In genomic region chr3:71311320-71312046, GRCh38 we compare ENCODE assay signal across 13 cellular contexts.
A peak's percentile ranks its signal among the peaks of the same experiment; 100 is the strongest.
DNase-seq lines count a peak whose midpoint lies in the region; ATAC-seq and TF ChIP-seq lines count a peak whose summit lies in the region.
"Had no signal": no experiment of that assay in that cellular context is flagged by ENCODE, and none has a peak within 500 bp of the region (broad histone marks: within the 10 kb centered on the region; RNA-seq: fewer than 3 reads in every experiment).

No MANE protein-coding gene starts in this region.

- H3K27me3 ChIP-seq in GM23338 (ENCODE audit: insufficient read depth) (no peaks in the 10 kb centered on the region), PC-3 (ENCODE audit: low read length) (no peaks in the 10 kb centered on the region), esophagus muscularis mucosa (no peaks in the 10 kb centered on the region), sigmoid colon (no peaks in the 10 kb centered on the region), uterus (no peaks in the 10 kb centered on the region), stomach (no peaks in the 10 kb centered on the region)

- no peak overlapping the region for H3K9ac ChIP-seq in PC-3 (ENCODE audit: low read length)

- H3K4me2 ChIP-seq in GM23338, result no peak overlapping the region
- no peak overlapping the region for H3K4me2 ChIP-seq in PC-3 (ENCODE audit: low read length)

- H3K36me3 Mint-ChIP-seq in GM23338 (ENCODE audit: low read depth), result no peaks in the 10 kb centered on the region

- H3K79me2 ChIP-seq in GM23338 (replicated peaks; ENCODE audit: insufficient read depth) (no peaks in the 10 kb centered on the region), PC-3 (ENCODE audit: low read length) (no peaks in the 10 kb centered on the region)

- no peaks in the 10 kb centered on the region for H3K9me2 ChIP-seq in GM23338 (ENCODE audit: insufficient read depth)
- no peaks in the 10 kb centered on the region for H3K9me2 ChIP-seq in PC-3 (replicated peaks; ENCODE audit: low read length)

- H4K20me1 ChIP-seq in GM23338 (replicated peaks; ENCODE audit: insufficient read depth) (no peaks in the 10 kb centered on the region), PC-3 (ENCODE audit: low read length) (no peaks in the 10 kb centered on the region)

- H3K4me3 Mint-ChIP-seq in GM23338, result no peak overlapping the region
- H3K4me3 Mint-ChIP-seq: activated CD4-positive, alpha-beta T cell treated with anti-CD3 and anti-CD28 coated beads, Interleukin-2, amount 10 ng/mL, durations not matched to agents 24 days and 14 days; activated T-cell treated with anti-CD3 and anti-CD28 coated beads, Interleukin-2, amount 50 U/mL, for 72 hours; effector memory CD8-positive, alpha-beta T cell had no signal

- no peaks in the 10 kb centered on the region for H3F3A ChIP-seq in GM23338 (replicated peaks; ENCODE audit: low read depth)
- H3F3A ChIP-seq in PC-3 (ENCODE audit: low read length, unreplicated experiment), result no peaks in the 10 kb centered on the region

- H2AFZ ChIP-seq in GM23338 (no peak overlapping the region), PC-3 (ENCODE audit: low read length) (no peak overlapping the region)

- 0 out of 3 replicates have a peak, but pooled peaks have one; percentile 23 for ATAC-seq in GM23338
- no peak for ATAC-seq in PC-3
- ATAC-seq: activated T-cell treated with anti-CD3 and anti-CD28 coated beads, Interleukin-2, amount 50 U/mL, for 72 hours; effector memory CD8-positive, alpha-beta T cell had no signal

- H3K9me3 ChIP-seq in PC-3 (ENCODE audit: low read length), result no peaks in the 10 kb centered on the region
- no peaks in the 10 kb centered on the region for H3K9me3 ChIP-seq in esophagus muscularis mucosa
- H3K9me3 ChIP-seq in sigmoid colon, result no peaks in the 10 kb centered on the region
- no peaks in the 10 kb centered on the region for H3K9me3 ChIP-seq in uterus
- no peaks in the 10 kb centered on the region for H3K9me3 ChIP-seq in stomach

- 93% methylated on average over 7 of the region's 7 CpGs for WGBS in esophagus muscularis mucosa
- 88 to 91% methylated on average over 7 of the region's 7 CpGs for WGBS in sigmoid colon, 2 donors
- 80 to 93% (median 86%) methylated on average over 7 of the region's 7 CpGs for WGBS in stomach, 5 donors

- peaks cover 46% of the 10 kb centered on the region for H3K4me1 Mint-ChIP-seq in GM23338

- no peak for TF ChIP-seq CTCF in GM23338 (conservative IDR thresholded peaks at IDR 0.05; ENCODE audit: low read depth in 2 of 2)
- TF ChIP-seq CTCF in PC-3 (conservative IDR thresholded peaks at IDR 0.05; ENCODE audit: low read depth, low read length), result no peak
- no peak for TF ChIP-seq CTCF in esophagus muscularis mucosa (IDR thresholded peaks at IDR 0.05)
- no peak for TF ChIP-seq CTCF in sigmoid colon (IDR thresholded peaks at IDR 0.05)
- TF ChIP-seq CTCF in uterus (IDR thresholded peaks at IDR 0.05), result no peak
- no peak for TF ChIP-seq CTCF in stomach (IDR thresholded peaks at IDR 0.05)

- TF ChIP-seq POLR2A in esophagus muscularis mucosa (IDR thresholded peaks at IDR 0.05; ENCODE audit: low read depth) (no peak), sigmoid colon (IDR thresholded peaks at IDR 0.05) (no peak), uterus (IDR thresholded peaks at IDR 0.05) (no peak), stomach (IDR thresholded peaks at IDR 0.05) (no peak)

- CTCF ChIA-PET in PC-3 (lab: Charles Lee), result no interaction called here

- no TSS peak for BruUV-seq in PC-3 (replicated peaks; lab: Mats Ljungman, UMichigan)

- no peak overlapping the region for H3K27ac Mint-ChIP-seq in GM23338
- H3K27ac Mint-ChIP-seq: activated CD4-positive, alpha-beta T cell treated with anti-CD3 and anti-CD28 coated beads, Interleukin-2, amount 10 ng/mL, durations not matched to agents 24 days and 14 days; activated T-cell treated with anti-CD3 and anti-CD28 coated beads, Interleukin-2, amount 50 U/mL, for 72 hours had no signal

- H3K4me1 ChIP-seq in GM23338 (ENCODE audit: insufficient read depth) (peaks cover 28% of the 10 kb centered on the region), PC-3 (ENCODE audit: insufficient read depth, low read length) (no peaks in the 10 kb centered on the region), esophagus muscularis mucosa (peaks cover 14 to 68% (median 61%) of the 10 kb centered on the region in 4 donors), sigmoid colon (peaks cover 0 to 72% (median 41%) of the 10 kb centered on the region in 4 donors), uterus (no peaks in the 10 kb centered on the region), stomach (peaks cover 0 to 50% (median 24%) of the 10 kb centered on the region in 4 donors)

- no peak for DNase-seq in GM23338 (ENCODE audit: low spot score)
- DNase-seq in PC-3, result peak; percentile 17
- DNase-seq in esophagus muscularis mucosa (ENCODE audit: extremely low spot score), result no peak
- DNase-seq in sigmoid colon, result no peak
- no peak for DNase-seq in uterus
- DNase-seq in stomach, result no peak
- DNase-seq in NCI-H2029 (lab: John Stamatoyannopoulos, UW), result no peak
- DNase-seq: activated CD4-positive, alpha-beta T cell treated with anti-CD3 and anti-CD28 coated beads, Interleukin-2, amount 10 ng/mL, durations not matched to agents 24 days and 14 days; activated T-cell treated with anti-CD3 and anti-CD28 coated beads, Interleukin-2, amount 50 U/mL, for 72 hours; effector memory CD8-positive, alpha-beta T cell; NCI-H526 treated with DMSO at 0.1 percent for 48 hours; stimulated activated CD4-positive, alpha-beta T cell treated with anti-CD3 and anti-CD28 coated beads, Interleukin-1b, Interleukin-23, amount 100 ng/mL, for 48 hours; stimulated activated CD8-positive, alpha-beta memory T cell treated with anti-CD3 and anti-CD28 coated beads, Interleukin-4, amount 100 ng/mL, for 48 hours had no signal

- H3K27ac ChIP-seq in GM23338 (ENCODE audit: low read depth) (no peak overlapping the region), PC-3 (ENCODE audit: low read length) (no peak overlapping the region), esophagus muscularis mucosa (replicated peaks in 1 of 4) (peak overlapping the region; percentile 24 to 77 (median 58)), sigmoid colon (peak overlapping the region; percentile 25 to 79 (median 77)), uterus (no peak overlapping the region), stomach (peak overlapping the region in 2 of 5 donors; percentile 13 to 52)

- H3K4me3 ChIP-seq in GM23338, result no peak overlapping the region
- no peak overlapping the region for H3K4me3 ChIP-seq in PC-3 (ENCODE audit: low read length)
- no peak overlapping the region for H3K4me3 ChIP-seq in esophagus muscularis mucosa
- H3K4me3 ChIP-seq in sigmoid colon, result no peak overlapping the region
- H3K4me3 ChIP-seq in uterus, result no peak overlapping the region
- no peak overlapping the region for H3K4me3 ChIP-seq in stomach

- H3K27me3 Mint-ChIP-seq in GM23338 (ENCODE audit: insufficient read depth, low read depth, poor library complexity), result peaks cover 5% of the 10 kb centered on the region
- H3K27me3 Mint-ChIP-seq: effector memory CD8-positive, alpha-beta T cell had no signal

- intact Hi-C loops in PC-3 (cut with micrococcal nuclease), result no loop called here
- intact Hi-C loops in esophagus muscularis mucosa (cut with DNase I), result no loop called here
- intact Hi-C loops in sigmoid colon (cut with DNase I), result loop anchor here (2.0 to 5.0 kb wide), 3 partner anchors 271 to 371 kb away; partner anchors contain the start of gene FOXP1
- intact Hi-C loops in uterus (cut with DNase I; ENCODE audit: low total_unique reads), result no loop called here
- intact Hi-C loops in stomach (cut with DNase I; ENCODE audit: low total_unique reads), result no loop called here

- no peaks in the 10 kb centered on the region for H3K36me3 ChIP-seq in GM23338 (ENCODE audit: insufficient read depth)
- no peaks in the 10 kb centered on the region for H3K36me3 ChIP-seq in PC-3 (ENCODE audit: low read depth, low read length)
- no peaks in the 10 kb centered on the region for H3K36me3 ChIP-seq in esophagus muscularis mucosa
- H3K36me3 ChIP-seq in sigmoid colon, result no peaks in the 10 kb centered on the region
- H3K36me3 ChIP-seq in uterus, result no peaks in the 10 kb centered on the region
- H3K36me3 ChIP-seq in stomach, result no peaks in the 10 kb centered on the region

- TF ChIP-seq EP300 in esophagus muscularis mucosa (IDR thresholded peaks at IDR 0.05), result no peak
- no peak for TF ChIP-seq EP300 in sigmoid colon (IDR thresholded peaks at IDR 0.05)
- no peak for TF ChIP-seq EP300 in stomach (IDR thresholded peaks at IDR 0.05)

- no peaks in the 10 kb centered on the region; the same call in 2 of the 3 replicates for H3K9me3 Mint-ChIP-seq in GM23338
- H3K9me3 Mint-ChIP-seq: activated CD4-positive, alpha-beta T cell treated with anti-CD3 and anti-CD28 coated beads, Interleukin-2, amount 10 ng/mL, durations not matched to agents 24 days and 14 days; activated T-cell treated with anti-CD3 and anti-CD28 coated beads, Interleukin-2, amount 50 U/mL, for 72 hours; effector memory CD8-positive, alpha-beta T cell had no signal

- POLR2A ChIA-PET in PC-3 (lab: Charles Lee; ENCODE audit: unreplicated experiment), result no interaction called here

TF ChIP-seq in GM23338, 12 proteins besides CTCF, POLR2A, EP300 and RAD21 (continues in another document):
- TF ChIP-seq EZH2phosphoT487 (IDR thresholded peaks at IDR 0.05; ENCODE audit: unreplicated experiment) (no peak), REST (IDR thresholded peaks at IDR 0.05; ENCODE audit: unreplicated experiment) (no peak), POLR2AphosphoS5 (IDR thresholded peaks at IDR 0.05; ENCODE audit: low read depth) (no peak), EZH2 (IDR thresholded peaks at IDR 0.05; ENCODE audit: low read depth, unreplicated experiment) (no peak)

Comparison
In these comparisons a context has a peak if more than half of its experiments do, and no peak if none do; other contexts are left out.
1. H3K27ac ChIP-seq: peak in esophagus muscularis mucosa (4 of 4) and sigmoid colon (4 of 4); none in GM23338 (single experiment), PC-3 (single experiment) and uterus (0 of 2).